In the genomic region with DNA sequence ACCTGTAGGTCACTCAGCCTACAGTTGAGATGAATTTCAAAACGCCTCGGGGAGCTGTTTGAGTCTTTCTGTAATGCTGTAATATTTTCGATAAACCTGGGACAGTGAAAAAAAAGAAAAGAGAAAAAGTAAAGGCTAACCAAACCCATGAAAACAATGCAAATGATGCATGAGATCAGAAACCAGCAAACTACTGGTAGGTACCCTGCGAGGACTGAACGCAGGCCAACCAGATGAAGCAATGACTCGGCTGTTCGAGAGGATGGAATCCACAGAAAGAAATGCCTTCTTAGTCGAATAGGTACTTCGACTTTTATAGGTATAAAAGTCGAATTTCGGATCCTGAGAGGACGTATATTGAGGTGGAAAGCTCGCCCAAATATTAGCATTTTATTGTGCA, we compare ENCODE assay signal across 7 cellular contexts. TPM values are rescaled to one million over a fixed set of nuclear protein-coding genes. Genes with fewer than 3 reads are reported as not detected.
DNase-seq lines count a peak whose midpoint lies in the region; ATAC-seq, FAIRE-seq and TF ChIP-seq lines count a peak whose summit lies in the region.

No MANE protein-coding gene starts in this region.

- CTCF ChIA-PET in HepG2 (lab: Yijun Ruan, JAX; ENCODE audit: low intra/inter-chr PET ratio, low total read pairs), result no interaction called here

- H3K27me3 ChIP-seq in breast epithelium (peaks cover 0 to 2% of the 10 kb centered on the region in 2 donors), HepG2 (ENCODE audit: control insufficient read depth in 1 of 2, insufficient read depth in 2 of 2, low read length in 2 of 2) (no peaks in the 10 kb centered on the region; a peak in 1 of 5 replicates), transverse colon (no peaks in the 10 kb centered on the region)

- peak overlapping the region; percentile 93 for H3K4me3 ChIP-seq in GM12865 (ENCODE audit: low read depth, low read length)
- H3K4me3 ChIP-seq in breast epithelium, result peak overlapping the region; percentile 60 to 91 (median 74)
- peak overlapping the region; percentile 92 to 97 (median 92) for H3K4me3 ChIP-seq in HepG2 (replicated peaks in 1 of 3; ENCODE audit: insufficient read depth in 1 of 3, low read depth in 2 of 3, low read length in 3 of 3)
- H3K4me3 ChIP-seq in transverse colon, result peak overlapping the region; percentile 60 to 79 (median 77)

- H3K79me2 ChIP-seq in HepG2 (ENCODE audit: insufficient read depth, low read length), result peaks cover 23% of the 10 kb centered on the region

- H4K20me1 ChIP-seq in HepG2 (ENCODE audit: insufficient read depth, low read length), result no peaks in the 10 kb centered on the region

- BruUV-seq in HepG2 (replicated peaks; lab: Mats Ljungman, UMichigan), result no TSS peak

- H3K9ac ChIP-seq in HepG2 (ENCODE audit: insufficient read depth, low read depth, low read length), result peak overlapping the region; percentile 84

- H3K4me1 ChIP-seq in breast epithelium, result peaks cover 0 to 4% of the 10 kb centered on the region in 2 donors
- peaks cover 38% of the 10 kb centered on the region for H3K4me1 ChIP-seq in HepG2 (ENCODE audit: insufficient read depth, low read length)
- peaks cover 4 to 24% (median 13%) of the 10 kb centered on the region in 4 donors for H3K4me1 ChIP-seq in transverse colon

- TF ChIP-seq CTCF in GM12865 (IDR thresholded peaks at IDR 0.05; ENCODE audit: insufficient read depth, low read depth, low read length, missing control alignments), result no peak
- no peak for TF ChIP-seq CTCF in breast epithelium (IDR thresholded peaks at IDR 0.05)
- no peak for TF ChIP-seq CTCF in HepG2 (CRISPR knock-in tag; IDR thresholded peaks at IDR 0.05)
- TF ChIP-seq CTCF in transverse colon (IDR thresholded peaks at IDR 0.05), result no peak

- in situ Hi-C loops in HepG2 (cut with HindIII; ENCODE audit: extremely low pct_ligation_motif_present, low pct_unique_long_range_greater_than_20kb) (no loop called here), transverse colon (cut with MboI; ENCODE audit: low pct_ligation_motif_present in 1 of 4, low pct_unique_long_range_greater_than_20kb in 1 of 4, low sequenced_read_pairs in 3 of 4) (no loop called here)

- TF ChIP-seq POLR2A in breast epithelium (IDR thresholded peaks at IDR 0.05), result no peak
- TF ChIP-seq POLR2A in HepG2 (IDR thresholded peaks at IDR 0.05; ENCODE audit: insufficient read depth in 1 of 2, low read depth in 2 of 2, low read length in 2 of 2), result no peak
- TF ChIP-seq POLR2A in transverse colon (IDR thresholded peaks at IDR 0.05), result no peak

- 26% methylated on average over 13 of the region's 13 CpGs for WGBS in HepG2 (ENCODE audit: low lambda C conversion rate)
- WGBS in transverse colon (ENCODE audit: low coverage in 1 of 2), 2 donors, result 34 to 35% methylated on average over 13 of the region's 13 CpGs

- no peak for FAIRE-seq in HepG2 (lab: Jason Lieb, UNC)

- peak overlapping the region; percentile 93 for H2AFZ ChIP-seq in HepG2 (ENCODE audit: low read length)

- H3K27ac ChIP-seq in breast epithelium (no peak overlapping the region), HepG2 (ENCODE audit: extremely low read length, insufficient read depth, low read length) (peak overlapping the region; percentile 87), transverse colon (peak overlapping the region; percentile 39 to 65 (median 58))

- H3K9me3 ChIP-seq in breast epithelium, result no peaks in the 10 kb centered on the region
- H3K9me3 ChIP-seq in HepG2 (ENCODE audit: low read length), result no peaks in the 10 kb centered on the region
- no peaks in the 10 kb centered on the region for H3K9me3 ChIP-seq in transverse colon

- intact Hi-C loops in breast epithelium (cut with DNase I; ENCODE audit: low total_unique reads), result no loop called here
- intact Hi-C loops in HepG2 (cut with micrococcal nuclease; ENCODE audit: unreplicated experiment), result no loop called here
- intact Hi-C loops in transverse colon (cut with DNase I; ENCODE audit: low total_unique reads), result no loop called here
- intact Hi-C loops in left colon (cut with DNase I, micrococcal nuclease), result no loop called here

- no peak for TF ChIP-seq EP300 in HepG2 (IDR thresholded peaks at IDR 0.05; ENCODE audit: low read depth in 2 of 2, low read length in 2 of 2)
- no peak for TF ChIP-seq EP300 in HepG2 (CRISPR knock-in tag; IDR thresholded peaks at IDR 0.05; ENCODE audit: borderline replicate concordance)
- no peak for TF ChIP-seq EP300 in transverse colon (IDR thresholded peaks at IDR 0.05; ENCODE audit: low read depth)

- TF ChIP-seq RAD21 in HepG2 (CRISPR knock-in tag; IDR thresholded peaks at IDR 0.05), result no peak

- POLR2A ChIA-PET in HepG2 (lab: Yijun Ruan, JAX), result interaction anchor here (0.9 kb wide), 1 partner anchor 99 kb away, joined by 3 read pairs; no protein-coding TSS in a partner anchor

- peak; percentile 54 for DNase-seq in GM12865 (ENCODE audit: low read depth)
- DNase-seq in NAMALWA (ENCODE audit: low spot score), result peak; percentile 56
- DNase-seq in breast epithelium (ENCODE audit: low spot score in 2 of 2), result no peak
- no peak for DNase-seq in HepG2 (ENCODE audit: low spot score)
- DNase-seq in transverse colon, result no peak
- no peak for DNase-seq in left colon

- ATAC-seq in HepG2, result peak; percentile 35; the same call in 2 of the 3 replicates
- ATAC-seq in left colon, result no peak
- no peak for ATAC-seq in GM19324 (IDR thresholded peaks at IDR 0.05; ENCODE audit: low FRiP score, unreplicated experiment)

- H3K36me3 ChIP-seq in breast epithelium (no peaks in the 10 kb centered on the region), HepG2 (replicated peaks in 1 of 2; ENCODE audit: control insufficient read depth in 1 of 2, insufficient read depth in 2 of 2, low read length in 2 of 2) (no peaks in the 10 kb centered on the region; a peak in 2 of 5 replicates), transverse colon (no peaks in the 10 kb centered on the region)

- peak overlapping the region; percentile 92 for H3K4me2 ChIP-seq in HepG2 (ENCODE audit: low read depth, low read length)

TF ChIP-seq in HepG2, 621 proteins besides CTCF, POLR2A, EP300 and RAD21 (continues in another document):
- TF ChIP-seq ZSCAN30 (CRISPR knock-in tag; IDR thresholded peaks at IDR 0.05), result 0 out of 2 replicates have a peak, but pooled peaks have one; percentile 0

RNA-seq across cellular contexts. Expression of gene ATAD5, which starts 0.5 kb away (rescaled TPM):
- total RNA-seq in breast epithelium (1 to 10 TPM; 1.3 to 3.1 (median 1.6) TPM), HepG2 (2016; rRNA removed; fragmentation: Illumina TruSeq; extraction: Trizol) (10.7 and 18.1 TPM in 2 replicates), transverse colon (1 to 10 TPM in 3 of 4 donors, under 1 TPM in 1; 0.75 to 2.7 (median 1.2) TPM), left colon (1 to 10 TPM; 2.0 to 3.7 TPM)
- 3.1 and 3.7 TPM in 2 replicates for total RNA-seq in HepG2 (2016; cell fraction: cytosol; rRNA removed; fragmentation: Illumina TruSeq; extraction: Trizol; ENCODE audit: low read depth)
- 10.6 and 18.0 TPM in 2 replicates for total RNA-seq in HepG2 (2016; cell fraction: insoluble cytoplasmic fraction; rRNA removed; fragmentation: Illumina TruSeq; extraction: Trizol)
- total RNA-seq in HepG2 (2016; cell fraction: membrane; rRNA removed; fragmentation: Illumina TruSeq; extraction: Trizol), result 4.3 and 4.4 TPM in 2 replicates
- 20.1 and 22.3 TPM in 2 replicates for total RNA-seq in HepG2 (2016; cell fraction: nucleus; rRNA removed; fragmentation: Illumina TruSeq; extraction: Trizol)
- 1.1 and 1.8 TPM in 2 replicates for polyA plus RNA-seq in HepG2 (2011; rRNA removed)
- polyA plus RNA-seq in HepG2 (2011; cell fraction: cytosol; rRNA removed), result 0.49 and 0.54 TPM in 2 replicates
- polyA plus RNA-seq in HepG2 (2011; cell fraction: nucleus; rRNA removed), result 1.6 and 1.7 TPM in 2 replicates
- polyA plus RNA-seq in HepG2 (2012), result 1.2 and 2.2 TPM in 2 replicates
- 0.09 and 0.11 TPM in 2 replicates for polyA plus RNA-seq in HepG2 (2016; cell fraction: cytosol; fragmentation: Illumina TruSeq; extraction: Trizol; ENCODE audit: low read depth)
- 6.8 and 6.9 TPM in 2 replicates for polyA plus RNA-seq in HepG2 (2016; cell fraction: insoluble cytoplasmic fraction; fragmentation: Illumina TruSeq; extraction: Trizol; ENCODE audit: low read depth)
- 0.26 and 0.35 TPM in 2 replicates for polyA plus RNA-seq in HepG2 (2016; cell fraction: membrane; fragmentation: Illumina TruSeq; extraction: Trizol; ENCODE audit: low read depth)
- 8.6 and 10.0 TPM in 2 replicates for polyA plus RNA-seq in HepG2 (2016; cell fraction: nucleus; fragmentation: Illumina TruSeq; extraction: Trizol; ENCODE audit: insufficient read depth, low read depth)
- polyA minus RNA-seq in HepG2 (2011; rRNA and poly(A)+ RNA removed; ENCODE audit: low replicate concordance), result 1.8 and 3.2 TPM in 2 replicates
- polyA minus RNA-seq in HepG2 (2011; cell fraction: cytosol; rRNA and poly(A)+ RNA removed), result 3.2 and 4.7 TPM in 2 replicates
- 12.1 and 15.1 TPM in 2 replicates for polyA minus RNA-seq in HepG2 (2011; cell fraction: nucleus; rRNA and poly(A)+ RNA removed)

RNA-seq across cellular contexts. Expression of gene CRLF3, which starts 6.8 kb away (rescaled TPM):
- total RNA-seq in breast epithelium, result 10 to 100 TPM; 15.4 to 18.7 (median 17.7) TPM
- total RNA-seq in HepG2 (2016; rRNA removed; fragmentation: Illumina TruSeq; extraction: Trizol), result 9.1 and 13.2 TPM in 2 replicates
- 4.4 TPM in 2 replicates for total RNA-seq in HepG2 (2016; cell fraction: cytosol; rRNA removed; fragmentation: Illumina TruSeq; extraction: Trizol; ENCODE audit: low read depth)
- 9.8 and 12.3 TPM in 2 replicates for total RNA-seq in HepG2 (2016; cell fraction: insoluble cytoplasmic fraction; rRNA removed; fragmentation: Illumina TruSeq; extraction: Trizol)
- 5.1 and 5.6 TPM in 2 replicates for total RNA-seq in HepG2 (2016; cell fraction: membrane; rRNA removed; fragmentation: Illumina TruSeq; extraction: Trizol)
- 4.1 and 6.0 TPM in 2 replicates for total RNA-seq in HepG2 (2016; cell fraction: nucleus; rRNA removed; fragmentation: Illumina TruSeq; extraction: Trizol)
- 4.9 and 6.4 TPM in 2 replicates for polyA plus RNA-seq in HepG2 (2011; rRNA removed)
- polyA plus RNA-seq in HepG2 (2011; cell fraction: cytosol; rRNA removed), result 3.1 and 4.9 TPM in 2 replicates
- 2.0 and 2.6 TPM in 2 replicates for polyA plus RNA-seq in HepG2 (2011; cell fraction: nucleus; rRNA removed)
- polyA plus RNA-seq in HepG2 (2012), result 4.8 and 6.0 TPM in 2 replicates
- 1.1 TPM in 2 replicates for polyA plus RNA-seq in HepG2 (2016; cell fraction: cytosol; fragmentation: Illumina TruSeq; extraction: Trizol; ENCODE audit: low read depth)
- 10.7 and 11.8 TPM in 2 replicates for polyA plus RNA-seq in HepG2 (2016; cell fraction: insoluble cytoplasmic fraction; fragmentation: Illumina TruSeq; extraction: Trizol; ENCODE audit: low read depth)
- polyA plus RNA-seq in HepG2 (2016; cell fraction: membrane; fragmentation: Illumina TruSeq; extraction: Trizol; ENCODE audit: low read depth), result 2.6 and 2.7 TPM in 2 replicates
- polyA plus RNA-seq in HepG2 (2016; cell fraction: nucleus; fragmentation: Illumina TruSeq; extraction: Trizol; ENCODE audit: insufficient read depth, low read depth), result 7.0 and 7.4 TPM in 2 replicates
- polyA minus RNA-seq in HepG2 (2011; rRNA and poly(A)+ RNA removed; ENCODE audit: low replicate concordance), result 2.3 and 9.3 TPM in 2 replicates
- 4.4 and 5.0 TPM in 2 replicates for polyA minus RNA-seq in HepG2 (2011; cell fraction: cytosol; rRNA and poly(A)+ RNA removed)
- polyA minus RNA-seq in HepG2 (2011; cell fraction: nucleus; rRNA and poly(A)+ RNA removed), result 4.8 and 7.0 TPM in 2 replicates
- total RNA-seq in transverse colon, result 10 to 100 TPM; 15.8 to 23.1 (median 19.4) TPM
- 10 to 100 TPM; 13.5 to 15.5 TPM for total RNA-seq in left colon

Comparison
In these comparisons a context has a peak if more than half of its experiments do, and no peak if none do; other contexts are left out.
1. DNase-seq: peak in GM12865 (single experiment) and NAMALWA (single experiment); none in breast epithelium (0 of 2), HepG2 (single experiment), transverse colon (single experiment) and left colon (0 of 2).
2. H3K27ac ChIP-seq: peak in HepG2 (single experiment) and transverse colon (4 of 4); none in breast epithelium (0 of 2).
3. Peak in every context shown above with its lines, with median percentiles within 50 percentile points of each other: H3K4me3 ChIP-seq.